Comparison of ENCODE assay signal across 1 cellular context in the genomic region with DNA sequence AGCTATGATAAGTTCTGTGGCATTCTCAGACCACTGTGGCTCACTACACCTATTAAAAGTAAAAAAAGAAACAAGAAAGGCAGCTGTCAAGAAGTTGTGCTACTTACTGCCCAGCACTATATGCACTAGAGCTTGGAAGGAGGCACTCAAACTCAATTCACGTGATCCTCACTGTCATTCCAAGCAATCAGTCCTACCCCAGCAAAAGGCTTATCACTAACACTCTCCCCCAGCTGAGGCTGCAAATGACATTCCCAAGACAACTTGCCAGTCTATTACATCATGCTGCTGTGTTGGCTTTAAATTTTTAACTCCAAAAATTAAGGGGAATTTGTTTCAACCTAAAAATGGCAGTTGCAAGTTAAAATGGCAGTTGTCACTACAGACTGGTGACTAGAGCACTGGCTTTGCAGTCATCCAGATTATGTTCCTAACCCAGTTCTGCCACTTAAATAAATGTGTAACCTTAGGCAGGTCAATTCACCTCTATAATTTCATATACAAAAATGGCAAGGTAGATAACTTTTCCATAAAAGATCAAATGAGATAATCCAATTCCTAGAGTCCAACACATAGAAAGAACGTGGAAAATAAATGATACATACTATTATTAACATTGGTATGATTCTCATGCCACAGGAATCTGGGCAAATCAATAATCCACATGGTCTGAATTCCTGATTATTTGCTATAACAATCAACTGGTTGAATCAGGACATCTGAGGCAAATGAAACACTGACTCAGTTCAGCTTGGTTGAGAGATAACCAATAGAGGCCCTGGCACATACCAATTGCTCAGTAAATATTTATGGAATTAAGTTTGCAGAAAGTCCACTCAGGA.
TF ChIP-seq lines count a peak whose summit lies in the region.

No MANE protein-coding gene starts in this region.

TF ChIP-seq in H1, 55 proteins besides CTCF, POLR2A, EP300 and RAD21:
- no peak for TF ChIP-seq JUN (IDR thresholded peaks at IDR 0.05; ENCODE audit: low read depth, low read length)
- TF ChIP-seq BACH1 (IDR thresholded peaks at IDR 0.05; ENCODE audit: low read length), result no peak
- TF ChIP-seq POLR2AphosphoS5 (IDR thresholded peaks at IDR 0.05; ENCODE audit: low read depth, low read length), result no peak
- no peak for TF ChIP-seq BCL11A (IDR thresholded peaks at IDR 0.05; ENCODE audit: low read depth in 2 of 2, low read length in 2 of 2)
- 0 out of 2 replicates have a peak, but pooled peaks have one; percentile 20 for TF ChIP-seq CEBPB (IDR thresholded peaks at IDR 0.05; ENCODE audit: low read depth, low read length)
- TF ChIP-seq EGR1 (IDR thresholded peaks at IDR 0.05; ENCODE audit: borderline replicate concordance, low read depth, low read length), result no peak
- TF ChIP-seq CHD1 (IDR thresholded peaks at IDR 0.05; ENCODE audit: low read depth, low read length), result no peak
TF ChIP-seq in H1: peak in this region for 1.
